In genomic region chr16:64445245-64445644, GRCh38 we compare ENCODE assay signal across 18 cellular contexts.
"Had no signal": no experiment of that assay in that cellular context is flagged by ENCODE, and none has a peak within 500 bp of the region (broad histone marks: within the 10 kb centered on the region; RNA-seq: fewer than 3 reads in every experiment).

No MANE protein-coding gene starts in this region.

- H3K4me3 ChIP-seq: coronary artery, heart right ventricle, left ventricle myocardium inferior, lower lobe of right lung, psoas muscle, stomach, thoracic aorta, transverse colon had no signal

- H3K36me3 ChIP-seq: heart right ventricle, left ventricle myocardium inferior, lower lobe of right lung, stomach, thoracic aorta, transverse colon had no signal

- DNase-seq: effector CD4-positive, alpha-beta T cell; heart right ventricle; immature natural killer cell; left ventricle myocardium inferior; lower lobe of right lung; midbrain; naive B cell; psoas muscle; stimulated activated CD4-positive, alpha-beta T cell treated with anti-CD3 and anti-CD28 coated beads, Interleukin-2, amount 100 ng/mL, for 24 hours; stimulated activated naive CD4-positive, alpha-beta T cell; stomach; substantia nigra; transverse colon had no signal

- H3K79me2 ChIP-seq: parathyroid adenoma had no signal

- H3K4me1 ChIP-seq: parathyroid adenoma, transverse colon had no signal

- H2AFZ ChIP-seq: parathyroid adenoma had no signal

- H3K27me3 ChIP-seq: heart right ventricle, stomach, transverse colon had no signal

- H3K9me3 ChIP-seq: left ventricle myocardium inferior, lower lobe of right lung, psoas muscle, stomach, thoracic aorta, transverse colon had no signal

- ATAC-seq: esophagus mucosa, lower lobe of right lung, psoas muscle, sciatic nerve had no signal

- H3K27ac ChIP-seq: coronary artery, heart right ventricle, left ventricle myocardium inferior, lower lobe of right lung, parathyroid adenoma, psoas muscle, stomach, thoracic aorta, transverse colon had no signal
